In genomic region chr17:31487063-31487647, GRCh38 we compare ENCODE assay signal across 8 cellular contexts.
DNase-seq lines count a peak whose midpoint lies in the region; ATAC-seq, FAIRE-seq and TF ChIP-seq lines count a peak whose summit lies in the region.

No MANE protein-coding gene starts in this region.

- CTCF ChIA-PET in activated CD4-positive, alpha-beta T cell treated with anti-CD3 and anti-CD28 coated beads for 36 hours (lab: Charles Lee) = interaction anchor here (0.6 to 8.6 kb wide), 7 partner anchors 13 to 48 kb away, joined by 3 to 64 read pairs (median 3); no protein-coding TSS in a partner anchor
- CTCF ChIA-PET in HepG2 (lab: Yijun Ruan, JAX; ENCODE audit: low intra/inter-chr PET ratio, low total read pairs) = no interaction called here

- peaks cover 42% of the 10 kb centered on the region for H3K4me1 Mint-ChIP-seq in activated CD4-positive, alpha-beta T cell treated with anti-CD3 and anti-CD28 coated beads for 36 hours

- TF ChIP-seq CTCF in HepG2 (CRISPR knock-in tag; IDR thresholded peaks at IDR 0.05) (no peak), testis (IDR thresholded peaks at IDR 0.05) (no peak)

- H3K4me3 ChIP-seq in adipocyte (ENCODE audit: low read length) (peak overlapping the region; percentile 37), HepG2 (replicated peaks in 1 of 3; ENCODE audit: insufficient read depth in 1 of 3, low read depth in 2 of 3, low read length in 3 of 3) (peak overlapping the region; percentile 72 to 95 (median 74)), testis (peak overlapping the region; percentile 57 to 64)

- H3K27ac ChIP-seq in HepG2 (ENCODE audit: extremely low read length, insufficient read depth, low read length) = peak overlapping the region; percentile 73
- no peak overlapping the region for H3K27ac ChIP-seq in testis

- no peak for TF ChIP-seq RAD21 in HepG2 (CRISPR knock-in tag; IDR thresholded peaks at IDR 0.05)

- H2AFZ ChIP-seq in HepG2 (ENCODE audit: low read length) = no peak overlapping the region

- no peak for ATAC-seq in activated CD4-positive, alpha-beta T cell treated with anti-CD3 and anti-CD28 coated beads for 36 hours
- peak; percentile 3 for ATAC-seq in HepG2
- ATAC-seq in HG03520 (IDR thresholded peaks at IDR 0.05; ENCODE audit: unreplicated experiment) = no peak

- no peak for DNase-seq in activated CD4-positive, alpha-beta T cell treated with anti-CD3 and anti-CD28 coated beads for 36 hours
- no peak for DNase-seq in activated CD4-positive, alpha-beta T cell treated with anti-CD3 and anti-CD28 coated beads, Interleukin-2, amount 50 U/mL, for 4 hours
- DNase-seq in adipocyte (ENCODE audit: low read depth) (no peak), HepG2 (ENCODE audit: low spot score) (peak; percentile 33), testis (no peak), activated gamma-delta T cell treated with Interleukin-2 at 50 U/mL for 16 hours (no peak)
- no peak for DNase-seq in activated CD4-positive, CD25-positive, alpha-beta regulatory T cell (lab: John Stamatoyannopoulos, UW)

- H3K4me1 ChIP-seq in adipocyte (ENCODE audit: control insufficient read depth, insufficient read depth, low read length) (no peaks in the 10 kb centered on the region), HepG2 (ENCODE audit: insufficient read depth, low read length) (peaks cover 53% of the 10 kb centered on the region), testis (peaks cover 8% of the 10 kb centered on the region)

- H3K36me3 ChIP-seq in adipocyte (ENCODE audit: control insufficient read depth, insufficient read depth, low read length, severe bottlenecking) (no peaks in the 10 kb centered on the region), HepG2 (replicated peaks in 1 of 2; ENCODE audit: control insufficient read depth in 1 of 2, insufficient read depth in 2 of 2, low read length in 2 of 2) (peaks cover 0 to 8% of the 10 kb centered on the region in 2 experiments; a peak in 2 of 5 replicates), testis (ENCODE audit: low read depth, missing control alignments) (no peaks in the 10 kb centered on the region)

- H3K4me3 Mint-ChIP-seq in activated CD4-positive, alpha-beta T cell treated with anti-CD3 and anti-CD28 coated beads for 36 hours = peak overlapping the region; percentile 79

- WGBS in HepG2 (ENCODE audit: low lambda C conversion rate) = 3% methylated on average over 17 of the region's 17 CpGs
- WGBS in testis, 2 donors = 16 to 19% methylated on average over 14 to 17 of the region's 17 CpGs

- in situ Hi-C loops in HepG2 (cut with HindIII; ENCODE audit: extremely low pct_ligation_motif_present, low pct_unique_long_range_greater_than_20kb) = no loop called here

- no peaks in the 10 kb centered on the region; the same call in 1 of the 2 replicates for H4K20me1 ChIP-seq in HepG2 (ENCODE audit: insufficient read depth, low read length)

- peak overlapping the region; percentile 82 for H3K27ac Mint-ChIP-seq in activated CD4-positive, alpha-beta T cell treated with anti-CD3 and anti-CD28 coated beads for 36 hours

- H3K27me3 ChIP-seq in adipocyte (replicated peaks; ENCODE audit: control insufficient read depth, insufficient read depth, low read length) (peaks cover 64% of the 10 kb centered on the region), HepG2 (ENCODE audit: control insufficient read depth in 1 of 2, insufficient read depth in 2 of 2, low read length in 2 of 2) (no peaks in the 10 kb centered on the region), testis (no peaks in the 10 kb centered on the region)

- no peak overlapping the region for H3K9ac ChIP-seq in adipocyte (ENCODE audit: low read length)
- peak overlapping the region; percentile 65 for H3K9ac ChIP-seq in HepG2 (ENCODE audit: insufficient read depth, low read depth, low read length)

- H3K9me3 ChIP-seq in adipocyte (ENCODE audit: control insufficient read depth, low read length) (peaks cover 3% of the 10 kb centered on the region), HepG2 (ENCODE audit: low read length) (no peaks in the 10 kb centered on the region), testis (no peaks in the 10 kb centered on the region)

- peak overlapping the region; percentile 85 for H3K4me2 ChIP-seq in HepG2 (ENCODE audit: low read depth, low read length)

- H3K79me2 ChIP-seq in HepG2 (ENCODE audit: insufficient read depth, low read length) = peaks cover 41% of the 10 kb centered on the region

- POLR2A ChIA-PET in activated CD4-positive, alpha-beta T cell treated with anti-CD3 and anti-CD28 coated beads for 36 hours (lab: Charles Lee) = interaction anchor here (0.6 to 2.0 kb wide), 4 partner anchors 22 to 177 kb away, joined by 3 to 17 read pairs (median 5); no protein-coding TSS in a partner anchor
- POLR2A ChIA-PET in HepG2 (lab: Yijun Ruan, JAX) = interaction anchor here (0.6 to 6.0 kb wide), 14 partner anchors 10 to 913 kb away, joined by 3 to 161 read pairs (median 6); no protein-coding TSS in a partner anchor

- FAIRE-seq in HepG2 (lab: Jason Lieb, UNC) = peak; percentile 23

- TF ChIP-seq EP300 in HepG2 (IDR thresholded peaks at IDR 0.05; ENCODE audit: low read depth in 2 of 2, low read length in 2 of 2) (peak in 1 of 2 experiments; percentile 40; a peak in 1 of 4 replicates), HepG2 (CRISPR knock-in tag; IDR thresholded peaks at IDR 0.05; ENCODE audit: borderline replicate concordance) (no peak)

- peaks cover 2% of the 10 kb centered on the region for H3K36me3 Mint-ChIP-seq in activated CD4-positive, alpha-beta T cell treated with anti-CD3 and anti-CD28 coated beads for 36 hours (ENCODE audit: low read depth)

- TF ChIP-seq POLR2A in HepG2 (IDR thresholded peaks at IDR 0.05; ENCODE audit: insufficient read depth in 1 of 2, low read depth in 2 of 2, low read length in 2 of 2) (no peak), testis (IDR thresholded peaks at IDR 0.05) (no peak)

- no peaks in the 10 kb centered on the region for H3K9me3 Mint-ChIP-seq in activated CD4-positive, alpha-beta T cell treated with anti-CD3 and anti-CD28 coated beads for 36 hours (ENCODE audit: low read depth)

- TSS peak; percentile 97 for BruUV-seq in HepG2 (replicated peaks; lab: Mats Ljungman, UMichigan)

- intact Hi-C loops in activated CD4-positive, alpha-beta T cell treated with anti-CD3 and anti-CD28 coated beads for 36 hours (cut with DNase I, micrococcal nuclease) = loop anchor here in 1 of 2 experiments (1.0 to 2.0 kb wide), 4 partner anchors 21 to 372 kb away; partner anchors contain the start of genes COPRS and EVI2A
- intact Hi-C loops in HepG2 (cut with micrococcal nuclease; ENCODE audit: unreplicated experiment) (no loop called here), testis (cut with DNase I; ENCODE audit: low total_unique reads) (no loop called here)

- H3K27me3 Mint-ChIP-seq in activated CD4-positive, alpha-beta T cell treated with anti-CD3 and anti-CD28 coated beads for 36 hours = no peaks in the 10 kb centered on the region

TF ChIP-seq in HepG2, 621 proteins besides CTCF, POLR2A, EP300 and RAD21 (continues in another document):
- TF ChIP-seq ZNF281 (CRISPR knock-in tag; IDR thresholded peaks at IDR 0.05; ENCODE audit: borderline replicate concordance) (0 out of 2 replicates have a peak, but pooled peaks have one; percentile 22), ZNF18 (CRISPR knock-in tag; IDR thresholded peaks at IDR 0.05; ENCODE audit: insufficient replicate concordance) (peak; percentile 56), ZNF709 (CRISPR knock-in tag; IDR thresholded peaks at IDR 0.05) (0 out of 2 replicates have a peak, but pooled peaks have one; percentile 19), THAP11 (CRISPR knock-in tag; IDR thresholded peaks at IDR 0.05) (0 out of 2 replicates have a peak, but pooled peaks have one; percentile 8), NCOA2 (CRISPR knock-in tag; IDR thresholded peaks at IDR 0.05) (0 out of 2 replicates have a peak, but pooled peaks have one; percentile 22), TEAD3 (CRISPR knock-in tag; optimal IDR thresholded peaks at IDR 0.05; ENCODE audit: borderline replicate concordance) (peak; percentile 30), ZSCAN9 (CRISPR knock-in tag; IDR thresholded peaks at IDR 0.05; ENCODE audit: borderline replicate concordance) (0 out of 2 replicates have a peak, but pooled peaks have one; percentile 38), YEATS2 (CRISPR knock-in tag; IDR thresholded peaks at IDR 0.05; ENCODE audit: borderline replicate concordance) (no peak; the same call in 1 of the 2 replicates), HNF4A (CRISPR knock-in tag; IDR thresholded peaks at IDR 0.05) (peak; percentile 33; the same call in 1 of the 2 replicates), MTF2 (CRISPR knock-in tag; IDR thresholded peaks at IDR 0.05; ENCODE audit: borderline replicate concordance) (0 out of 2 replicates have a peak, but pooled peaks have one; percentile 27), ZNF235 (CRISPR knock-in tag; IDR thresholded peaks at IDR 0.05; ENCODE audit: borderline replicate concordance) (no peak)
